ENCODE assay signal across 14 cellular contexts in genomic region chr13:42747399-42747873, GRCh38. TPM values are rescaled to one million over a fixed set of nuclear protein-coding genes. Genes with fewer than 3 reads are reported as not detected.
DNase-seq lines count a peak whose midpoint lies in the region; ATAC-seq and TF ChIP-seq lines count a peak whose summit lies in the region.
"Had no signal": no experiment of that assay in that cellular context is flagged by ENCODE, and none has a peak within 500 bp of the region (broad histone marks: within the 10 kb centered on the region; RNA-seq: fewer than 3 reads in every experiment).

No MANE protein-coding gene starts in this region.

- no peak overlapping the region for H3K4me3 Mint-ChIP-seq in chondrocyte (ENCODE audit: unreplicated experiment)
- H3K4me3 Mint-ChIP-seq in CD4-positive, alpha-beta T cell = no peak overlapping the region

- H3K27me3 ChIP-seq in BJ (ENCODE audit: control insufficient read depth, insufficient read depth, low read length) = no peaks in the 10 kb centered on the region
- no peaks in the 10 kb centered on the region for H3K27me3 ChIP-seq in left lung
- H3K27me3 ChIP-seq in CD4-positive, alpha-beta T cell (ENCODE audit: control insufficient read depth, insufficient read depth, low read length) = no peaks in the 10 kb centered on the region
- H3K27me3 ChIP-seq: tibial nerve had no signal

- no peak for TF ChIP-seq CTCF in BJ (IDR thresholded peaks at IDR 0.05; ENCODE audit: insufficient read depth, low read depth, low read length)
- TF ChIP-seq CTCF in chondrocyte (IDR thresholded peaks at IDR 0.05) = no peak
- no peak for TF ChIP-seq CTCF in left lung (IDR thresholded peaks at IDR 0.05)
- no peak for TF ChIP-seq CTCF in CD4-positive, alpha-beta T cell (IDR thresholded peaks at IDR 0.05)

- H3K36me3 Mint-ChIP-seq in chondrocyte (ENCODE audit: low read depth) = no peaks in the 10 kb centered on the region
- H3K36me3 Mint-ChIP-seq in CD4-positive, alpha-beta T cell (ENCODE audit: low read depth) = no peaks in the 10 kb centered on the region

- H3K27me3 Mint-ChIP-seq in chondrocyte (ENCODE audit: low read depth) = no peaks in the 10 kb centered on the region
- peaks cover 8% of the 10 kb centered on the region for H3K27me3 Mint-ChIP-seq in CD4-positive, alpha-beta T cell

- H3K4me3 ChIP-seq in BJ (ENCODE audit: low read depth, low read length) (no peak overlapping the region), left lung (no peak overlapping the region)
- H3K4me3 ChIP-seq: tibial nerve had no signal

- intact Hi-C loops in left lung (cut with DNase I) = no loop called here
- intact Hi-C loops in CD4-positive, alpha-beta T cell (cut with DNase I, micrococcal nuclease) = no loop called here

- no peaks in the 10 kb centered on the region for H3K9me3 Mint-ChIP-seq in chondrocyte (ENCODE audit: low read depth)
- no peaks in the 10 kb centered on the region for H3K9me3 Mint-ChIP-seq in CD4-positive, alpha-beta T cell

- peaks cover 38% of the 10 kb centered on the region for H3K4me1 Mint-ChIP-seq in chondrocyte (ENCODE audit: low read depth)
- H3K4me1 Mint-ChIP-seq in CD4-positive, alpha-beta T cell (ENCODE audit: low read depth) = no peaks in the 10 kb centered on the region

- no peaks in the 10 kb centered on the region for H3K9me3 ChIP-seq in left lung
- no peaks in the 10 kb centered on the region for H3K9me3 ChIP-seq in CD4-positive, alpha-beta T cell (ENCODE audit: control insufficient read depth, low read length)
- H3K9me3 ChIP-seq: tibial nerve had no signal

- peak; percentile 64 for ATAC-seq in left lung
- ATAC-seq in CD4-positive, alpha-beta T cell (ENCODE audit: poor library complexity) = no peak
- no peak for ATAC-seq in HG03095 (IDR thresholded peaks at IDR 0.05; ENCODE audit: unreplicated experiment)
- ATAC-seq: HCT116 had no signal

- POLR2A ChIA-PET in BJ (lab: Charles Lee) = no interaction called here
- POLR2A ChIA-PET in CD4-positive, alpha-beta T cell (lab: Charles Lee) = no interaction called here

- H3K36me3 ChIP-seq in BJ (ENCODE audit: control insufficient read depth, insufficient read depth, low read length) (no peaks in the 10 kb centered on the region), left lung (no peaks in the 10 kb centered on the region)
- H3K36me3 ChIP-seq: tibial nerve had no signal

- H3K27ac Mint-ChIP-seq in chondrocyte (ENCODE audit: unreplicated experiment) = peak overlapping the region; percentile 88
- H3K27ac Mint-ChIP-seq in CD4-positive, alpha-beta T cell = no peak overlapping the region

- no peaks in the 10 kb centered on the region for H3K4me1 ChIP-seq in left lung
- H3K4me1 ChIP-seq: tibial nerve had no signal

- H3K27ac ChIP-seq in left lung = no peak overlapping the region
- H3K27ac ChIP-seq in CD4-positive, alpha-beta T cell (ENCODE audit: low read depth, low read length) = no peak overlapping the region
- H3K27ac ChIP-seq: tibial nerve, VCaP had no signal

- CTCF ChIA-PET in BJ (lab: Yijun Ruan, JAX) = interaction anchor here (0.6 kb wide), 1 partner anchor 252 kb away, joined by 3 read pairs; no protein-coding TSS in a partner anchor
- CTCF ChIA-PET in CD4-positive, alpha-beta T cell (lab: Charles Lee) = no interaction called here

- DNase-seq in BJ (ENCODE audit: low read depth) (peak; percentile 99), M059J (ENCODE audit: low read depth) (peak; percentile 97), chondrocyte (ENCODE audit: low spot score) (no peak), left lung (no peak), NCI-H1048 (lab: John Stamatoyannopoulos, UW) (no peak), pons (ENCODE audit: low spot score) (no peak)
- DNase-seq in CD4-positive, alpha-beta T cell = no peak
- DNase-seq: activated effector memory CD4-positive, alpha-beta T cell treated with anti-CD3 and anti-CD28 coated beads, Interleukin-2, amount 50 U/mL, for 16 hours; NK-92 treated with Interleukin-12 subunit alpha and Interleukin-12 subunit beta, amount 100 ng/mL, for 24 hours; stimulated activated CD4-positive, alpha-beta T cell treated with anti-CD3 and anti-CD28 coated beads, Interleukin-2, amount 100 ng/mL, for 48 hours had no signal

RNA-seq across cellular contexts. Expression of gene FAM216B, which starts 33.9 kb away (rescaled TPM):
- polyA plus RNA-seq in BJ (2011; rRNA removed) = not detected in 2 replicates
- not detected in 2 replicates for polyA minus RNA-seq in BJ (2011; rRNA and poly(A)+ RNA removed)
- total RNA-seq in M059J (2014; rRNA removed; shearing (Covaris generic)) = not detected in 2 replicates
- not detected in 3 replicates for total RNA-seq in chondrocyte
- 1 to 10 TPM in 1 of 2 donors, under 1 TPM in 1; 0.41 to 7.9 TPM for total RNA-seq in left lung
- total RNA-seq in CD4-positive, alpha-beta T cell = not detected
- total RNA-seq: tibial nerve had no signal

Comparison
In these comparisons a context has a peak if more than half of its experiments do, and no peak if none do; other contexts are left out.
1. DNase-seq: peak in BJ (single experiment) and M059J (single experiment); none in chondrocyte (single experiment), left lung (0 of 2), CD4-positive, alpha-beta T cell (0 of 10), NCI-H1048 (single experiment) and pons (single experiment).